ENCODE assay signal across 17 cellular contexts in the genomic region with DNA sequence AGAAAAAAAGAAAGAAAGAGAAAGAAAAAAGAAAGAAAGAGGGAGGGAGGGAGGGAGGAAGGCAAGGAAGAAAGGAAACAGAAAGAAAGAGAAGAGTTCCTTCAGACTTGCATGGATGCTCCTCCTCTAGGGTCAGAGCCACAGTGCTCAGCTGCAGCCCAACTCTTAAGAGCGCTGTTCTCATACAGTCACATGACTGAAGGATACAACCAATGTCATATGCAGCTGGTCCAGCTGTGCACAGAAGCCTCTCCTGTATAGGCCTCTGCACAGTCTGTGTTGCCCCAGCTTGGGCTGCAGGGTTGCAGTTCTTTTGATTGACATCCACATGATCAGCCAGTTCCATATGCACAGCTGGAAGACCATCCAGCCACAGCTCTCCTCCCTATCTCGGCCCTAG.
DNase-seq lines count a peak whose midpoint lies in the region; ATAC-seq, FAIRE-seq and TF ChIP-seq lines count a peak whose summit lies in the region.
"Had no signal": no experiment of that assay in that cellular context is flagged by ENCODE, and none has a peak within 500 bp of the region (broad histone marks: within the 10 kb centered on the region; RNA-seq: fewer than 3 reads in every experiment).

No MANE protein-coding gene starts in this region.

- no peaks in the 10 kb centered on the region for H3K36me3 ChIP-seq in BLaER1 treated with 17β-estradiol and CSF1 and Interleukin-3, amounts not matched to agents 10 nM and 100 nM
- H3K36me3 ChIP-seq in K562 (ENCODE audit: control insufficient read depth, insufficient read depth, low read length) (no peaks in the 10 kb centered on the region), neuronal stem cell (replicated peaks in 1 of 2; ENCODE audit: control insufficient read depth in 2 of 2, insufficient read depth in 2 of 2, low read length in 2 of 2) (no peaks in the 10 kb centered on the region)

- POLR2A ChIA-PET in K562 (lab: Yijun Ruan, JAX), result interaction anchor here (0.5 kb wide), 1 partner anchor 1830 kb away, joined by 3 read pairs; no protein-coding TSS in a partner anchor

- H3K79me1 ChIP-seq in neuronal stem cell (ENCODE audit: low read depth, low read length), result no peaks in the 10 kb centered on the region

- H2AK5ac ChIP-seq in neuronal stem cell (ENCODE audit: low read depth, low read length), result no peak overlapping the region

- WGBS in K562 (ENCODE audit: insufficient coverage, low coverage, missing lambda C conversion rate), result 0% methylated on average over 2 of the region's 2 CpGs
- no CpG with 5 or more reads among the region's 2 CpGs for WGBS in neuronal stem cell (ENCODE audit: extremely low coverage in 2 of 2, insufficient read length in 2 of 2, insufficient replicate concordance in 1 of 2), 2 donors

- no peak for TF ChIP-seq CTCF in NB4 (IDR thresholded peaks at IDR 0.05; ENCODE audit: low read depth, low read length)
- TF ChIP-seq CTCF in K562 (IDR thresholded peaks at IDR 0.05 in 2 of 3, conservative IDR thresholded peaks at IDR 0.05 in 1 of 3; ENCODE audit: insufficient read depth in 2 of 3, low read depth in 1 of 3, low read length in 3 of 3), result no peak

- H3K9me1 ChIP-seq in K562 (ENCODE audit: control insufficient read depth, insufficient read depth, low read length), result no peaks in the 10 kb centered on the region

- no peak for TF ChIP-seq EP300 in K562 (IDR thresholded peaks at IDR 0.05; ENCODE audit: low read length)

- TF ChIP-seq POLR2A in NB4 (IDR thresholded peaks at IDR 0.05; ENCODE audit: extremely low read depth, insufficient read length), result no peak
- no peak for TF ChIP-seq POLR2A in K562 (conservative IDR thresholded peaks at IDR 0.05)

- H3K23ac ChIP-seq in neuronal stem cell (ENCODE audit: low read depth, low read length, poor library complexity), result no peak overlapping the region

- no peak overlapping the region for H2BK15ac ChIP-seq in neuronal stem cell (ENCODE audit: low read length)

- no peak overlapping the region for H2BK120ac ChIP-seq in neuronal stem cell (ENCODE audit: low read depth, low read length)

- CTCF ChIA-PET in K562 (lab: Yijun Ruan, JAX; ENCODE audit: low intra/inter-chr PET ratio), result no interaction called here

- no peak overlapping the region for H3K4me3 ChIP-seq in BLaER1 treated with 17β-estradiol and CSF1 and Interleukin-3, amounts not matched to agents 10 nM and 100 nM
- H3K4me3 ChIP-seq in NB4 (ENCODE audit: low read depth, low read length) (no peak overlapping the region), K562 (no peak overlapping the region), neuronal stem cell (ENCODE audit: low read length in 2 of 2) (no peak overlapping the region)
- H3K4me3 ChIP-seq: GM12878 had no signal

- H3K14ac ChIP-seq in neuronal stem cell (ENCODE audit: low read length), result no peak overlapping the region

- no peaks in the 10 kb centered on the region for H3K27me3 ChIP-seq in BLaER1 treated with 17β-estradiol and CSF1 and Interleukin-3, amounts not matched to agents 10 nM and 100 nM
- H3K27me3 ChIP-seq in K562 (ENCODE audit: control insufficient read depth in 2 of 2, insufficient read depth in 2 of 2, low read length in 2 of 2), result peaks cover 4 to 22% of the 10 kb centered on the region in 2 experiments; a peak in 3 of 5 replicates
- no peaks in the 10 kb centered on the region for H3K27me3 ChIP-seq in neuronal stem cell (ENCODE audit: control insufficient read depth in 3 of 3, insufficient read depth in 3 of 3, low read depth in 1 of 3, low read length in 3 of 3)

- DNase-seq in NB4 (ENCODE audit: low read depth) (peak; percentile 27), K562 (ENCODE audit: extremely low read depth in 1 of 4, low spot score in 3 of 4) (no peak), neuronal stem cell (ENCODE audit: low spot score) (no peak), occipital lobe (lab: John Stamatoyannopoulos, UW) (no peak), islet precursor cell (no peak)
- DNase-seq: Calu3; CD4-positive, alpha-beta memory T cell; DMS79 treated with DMSO at 0.1 percent for 48 hours; GF-D8; GOT3; H9 had no signal

- peaks cover 37 to 55% (median 51%) of the 10 kb centered on the region in 10 experiments for H3K4me1 ChIP-seq in BLaER1 treated with 17β-estradiol and CSF1 and Interleukin-3, amounts not matched to agents 10 nM and 100 nM
- peaks cover 7 to 9% of the 10 kb centered on the region in 2 experiments for H3K4me1 ChIP-seq in K562 (replicated peaks in 1 of 2; ENCODE audit: control insufficient read depth in 2 of 2, insufficient read depth in 2 of 2, low read length in 2 of 2)
- peaks cover 0 to 2% of the 10 kb centered on the region in 2 donors for H3K4me1 ChIP-seq in neuronal stem cell (ENCODE audit: control insufficient read depth in 2 of 2, insufficient read depth in 1 of 2, low read depth in 1 of 2, low read length in 2 of 2)

- no peak overlapping the region for H3K9ac ChIP-seq in BLaER1 treated with 17β-estradiol and CSF1 and Interleukin-3, amounts not matched to agents 10 nM and 100 nM
- peak overlapping the region in 1 of 2 experiments; percentile 51; a peak in 1 of 4 replicates for H3K9ac ChIP-seq in K562 (ENCODE audit: insufficient read depth in 1 of 2, low read depth in 2 of 2, low read length in 2 of 2)
- H3K9ac ChIP-seq in neuronal stem cell (ENCODE audit: low read depth, low read length, poor library complexity), result no peak overlapping the region
- H3K9ac ChIP-seq: KMS-11 had no signal

- TF ChIP-seq RAD21 in K562 (CRISPR knock-in tag; conservative IDR thresholded peaks at IDR 0.05 in 1 of 2, IDR thresholded peaks at IDR 0.05 in 1 of 2), result no peak

- BruUV-seq in K562 (replicated peaks; lab: Mats Ljungman, UMichigan), result no TSS peak

- peak overlapping the region in 7 of 11 experiments; percentile 7 to 75 (median 61); a peak in 10 of 22 replicates for H3K27ac ChIP-seq in BLaER1 treated with 17β-estradiol and CSF1 and Interleukin-3, amounts not matched to agents 10 nM and 100 nM
- H3K27ac ChIP-seq in K562 (ENCODE audit: extremely low read depth, low read depth, low read length), result no peak overlapping the region
- no peak overlapping the region for H3K27ac ChIP-seq in neuronal stem cell (replicated peaks; ENCODE audit: low read length)
- H3K27ac ChIP-seq: C4-2B, KMS-11 had no signal

- H4K91ac ChIP-seq in neuronal stem cell (ENCODE audit: low read depth, low read length, poor library complexity), result no peak overlapping the region

- peak overlapping the region; percentile 6 to 85 (median 62); a peak in 20 of 22 replicates for H3K4me2 ChIP-seq in BLaER1 treated with 17β-estradiol and CSF1 and Interleukin-3, amounts not matched to agents 10 nM and 100 nM
- H3K4me2 ChIP-seq in K562 (ENCODE audit: insufficient read depth, low read length) (no peak overlapping the region), neuronal stem cell (ENCODE audit: insufficient read depth, low read length, poor library complexity, severe bottlenecking) (no peak overlapping the region)
- H3K4me2 ChIP-seq: KMS-11 had no signal

- ATAC-seq in K562 (no peak), HG02970 (IDR thresholded peaks at IDR 0.05; ENCODE audit: low FRiP score, unreplicated experiment) (no peak), GM18909 (IDR thresholded peaks at IDR 0.05; ENCODE audit: poor library complexity, unreplicated experiment) (no peak)
- ATAC-seq: GM12878 had no signal

- H3K79me2 ChIP-seq in K562 (ENCODE audit: control insufficient read depth, insufficient read depth, low read length), result no peaks in the 10 kb centered on the region

- H4K8ac ChIP-seq in neuronal stem cell (ENCODE audit: low read depth, low read length), result no peak overlapping the region

- intact Hi-C loops in K562 (cut with micrococcal nuclease), result no loop called here

- no peak for FAIRE-seq in K562 (lab: Jason Lieb, UNC)
- FAIRE-seq: GM12878 had no signal

- H3K18ac ChIP-seq in neuronal stem cell (ENCODE audit: low read length), result peak overlapping the region; percentile 11

- no peak overlapping the region for H2AFZ ChIP-seq in K562 (ENCODE audit: low read depth, low read length)
- no peak overlapping the region for H2AFZ ChIP-seq in neuronal stem cell (ENCODE audit: low read length)

- H3K9me3 ChIP-seq in BLaER1 treated with 17β-estradiol and CSF1 and Interleukin-3, amounts not matched to agents 10 nM and 100 nM (replicated peaks in 1 of 11), result no peaks in the 10 kb centered on the region
- H3K9me3 ChIP-seq in K562 (replicated peaks; ENCODE audit: control insufficient read depth, insufficient read depth, low read depth, low read length) (no peaks in the 10 kb centered on the region), neuronal stem cell (replicated peaks in 1 of 2; ENCODE audit: control insufficient read depth in 2 of 2, insufficient read depth in 1 of 2, low read depth in 1 of 2, low read length in 2 of 2) (no peaks in the 10 kb centered on the region)

- no peak overlapping the region for H2BK12ac ChIP-seq in neuronal stem cell (ENCODE audit: low read length)

- H3K4ac ChIP-seq in neuronal stem cell (ENCODE audit: low read length), result no peak overlapping the region

- no peak overlapping the region for H2BK5ac ChIP-seq in neuronal stem cell (ENCODE audit: low read length)

- H4K20me1 ChIP-seq in BLaER1 treated with 17β-estradiol and CSF1 and Interleukin-3, amounts not matched to agents 10 nM and 100 nM, result no peaks in the 10 kb centered on the region
- H4K20me1 ChIP-seq in K562 (replicated peaks; ENCODE audit: control insufficient read depth, insufficient read depth, low read length), result no peaks in the 10 kb centered on the region

- in situ Hi-C loops in K562 (cut with MboI), result no loop called here

TF ChIP-seq in K562, 482 proteins besides CTCF, POLR2A, EP300 and RAD21 (continues in another document):
- no peak for TF ChIP-seq PHF20 (IDR thresholded peaks at IDR 0.05; ENCODE audit: partially characterized antibody)
- no peak for TF ChIP-seq KLF6 (CRISPR knock-in tag; IDR thresholded peaks at IDR 0.05; ENCODE audit: borderline replicate concordance)
- TF ChIP-seq PHB2 (IDR thresholded peaks at IDR 0.05; ENCODE audit: low read depth), result no peak
- TF ChIP-seq SPI1 (IDR thresholded peaks at IDR 0.05; ENCODE audit: borderline replicate concordance, low read depth, low read length), result no peak
- TF ChIP-seq ETV6 (IDR thresholded peaks at IDR 0.05; ENCODE audit: borderline replicate concordance in 1 of 2, low read depth in 2 of 2, low read length in 1 of 2), result no peak
- TF ChIP-seq ETV6 (CRISPR knock-in tag; IDR thresholded peaks at IDR 0.05; ENCODE audit: borderline replicate concordance), result no peak
- no peak for TF ChIP-seq ZNF354B (CRISPR knock-in tag; IDR thresholded peaks at IDR 0.05)
- no peak for TF ChIP-seq CBFA2T2 (conservative IDR thresholded peaks at IDR 0.05)
- TF ChIP-seq NR2F6 (CRISPR knock-in tag; IDR thresholded peaks at IDR 0.05), result no peak
- TF ChIP-seq SETDB1 (IDR thresholded peaks at IDR 0.05; ENCODE audit: low read length), result no peak
- no peak for TF ChIP-seq STAG1 (CRISPR knock-in tag; IDR thresholded peaks at IDR 0.05; ENCODE audit: borderline replicate concordance)

Comparison
In these comparisons a context has a peak if more than half of its experiments do, and no peak if none do; other contexts are left out.
1. H3K27ac ChIP-seq: peak in BLaER1 treated with 17β-estradiol and CSF1 and Interleukin-3, amounts not matched to agents 10 nM and 100 nM (7 of 11); none in K562 (single experiment) and neuronal stem cell (single experiment).
2. H3K4me2 ChIP-seq: peak in BLaER1 treated with 17β-estradiol and CSF1 and Interleukin-3, amounts not matched to agents 10 nM and 100 nM (11 of 11); none in K562 (single experiment) and neuronal stem cell (single experiment).